1 cellular context compared by ENCODE assay signal in the genomic region with DNA sequence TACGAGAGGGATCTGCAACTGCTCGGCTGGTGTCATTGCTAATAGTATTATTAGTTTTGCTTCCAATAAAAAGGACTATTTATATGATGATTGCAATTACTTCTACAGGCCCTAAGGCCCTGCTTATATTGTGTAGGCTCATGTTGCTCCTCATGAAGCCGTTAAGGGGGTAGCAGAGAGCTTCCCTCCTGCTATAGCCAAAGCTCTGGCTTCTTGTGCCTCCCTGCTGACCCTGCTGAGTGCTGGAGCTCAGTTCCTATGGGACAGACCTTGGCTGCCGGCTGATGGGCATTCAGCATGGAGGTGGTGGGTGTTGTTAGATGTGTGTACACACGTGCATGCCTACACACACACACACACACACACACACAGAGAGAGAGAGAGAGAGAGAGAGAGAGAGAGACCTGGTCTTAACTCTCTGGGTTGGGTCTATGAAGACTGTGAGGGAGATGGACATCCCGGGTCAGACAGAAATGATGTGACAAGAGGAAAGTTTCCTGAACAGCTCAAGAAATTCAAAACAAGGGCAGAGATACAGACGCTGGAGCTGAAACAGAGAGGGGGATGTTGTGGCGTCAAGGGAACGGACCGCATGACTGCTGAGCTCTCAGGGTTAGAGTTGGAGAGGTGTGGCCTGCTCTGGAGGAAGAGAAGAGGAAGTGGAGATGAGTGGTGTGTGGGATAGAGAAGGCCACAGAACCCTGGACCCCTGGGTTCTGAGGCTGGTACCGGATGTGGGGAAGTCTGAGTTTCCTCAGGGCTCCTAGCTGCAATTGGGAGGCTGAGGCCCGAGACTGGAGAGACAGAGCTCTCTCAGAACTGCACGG.
TF ChIP-seq lines count a peak whose summit lies in the region.

No MANE protein-coding gene starts in this region.

TF ChIP-seq in H1, 55 proteins besides CTCF, POLR2A, EP300 and RAD21:
- TF ChIP-seq, protein P1, sequence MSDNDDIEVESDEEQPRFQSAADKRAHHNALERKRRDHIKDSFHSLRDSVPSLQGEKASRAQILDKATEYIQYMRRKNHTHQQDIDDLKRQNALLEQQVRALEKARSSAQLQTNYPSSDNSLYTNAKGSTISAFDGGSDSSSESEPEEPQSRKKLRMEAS (IDR thresholded peaks at IDR 0.05) = 0 out of 2 replicates have a peak, but pooled peaks have one; percentile 21
- TF ChIP-seq, protein P2, sequence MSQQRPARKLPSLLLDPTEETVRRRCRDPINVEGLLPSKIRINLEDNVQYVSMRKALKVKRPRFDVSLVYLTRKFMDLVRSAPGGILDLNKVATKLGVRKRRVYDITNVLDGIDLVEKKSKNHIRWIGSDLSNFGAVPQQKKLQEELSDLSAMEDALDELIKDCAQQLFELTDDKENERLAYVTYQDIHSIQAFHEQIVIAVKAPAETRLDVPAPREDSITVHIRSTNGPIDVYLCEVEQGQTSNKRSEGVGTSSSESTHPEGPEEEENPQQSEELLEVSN (IDR thresholded peaks at IDR 0.05) = no peak
